Comparison of ENCODE assay signal across 27 cellular contexts in genomic region chr1:119811428-119811827, GRCh38. TPM values are rescaled to one million over a fixed set of nuclear protein-coding genes. Genes with fewer than 3 reads are reported as not detected.
"Had no signal": no experiment of that assay in that cellular context is flagged by ENCODE, and none has a peak within 500 bp of the region (broad histone marks: within the 10 kb centered on the region; RNA-seq: fewer than 3 reads in every experiment).

Gene REG4 (minus strand): TSS chr1:119811460. CDS start chr1:119808769, 2,691 bp downstream.

- H3K4me3 Mint-ChIP-seq: activated B cell treated with CpG ODN at 0.5 μM for 24 hours; activated CD4-positive, alpha-beta T cell treated with anti-CD3 and anti-CD28 coated beads, Interleukin-2, amount 10 ng/mL, durations not matched to agents 24 days and 14 days; activated naive CD4-positive, alpha-beta T cell treated with anti-CD3 and anti-CD28 coated beads for 36 hours; activated naive CD8-positive, alpha-beta T cell; activated T-helper 17 cell treated with anti-CD3 and anti-CD28 coated beads, Interleukin-2, amount 50 U/mL, for 72 hours; T-helper 1 cell treated with Interleukin-12 subunit alpha and Interleukin-12 subunit beta and Interleukin-4 antibody, amounts not matched to agents 30 μg/mL and 1 μg/mL, for 36 hours had no signal

- H3K9me3 Mint-ChIP-seq: activated B cell treated with CpG ODN at 0.5 μM for 24 hours; activated naive CD4-positive, alpha-beta T cell treated with anti-CD3 and anti-CD28 coated beads for 36 hours; activated T-helper 17 cell treated with anti-CD3 and anti-CD28 coated beads, Interleukin-2, amount 50 U/mL, for 72 hours; T-helper 1 cell treated with Interleukin-12 subunit alpha and Interleukin-12 subunit beta and Interleukin-4 antibody, amounts not matched to agents 30 μg/mL and 1 μg/mL, for 36 hours had no signal

- H3K4me3 ChIP-seq: adrenal gland had no signal

- H3K27ac Mint-ChIP-seq: activated B cell treated with CpG ODN at 0.5 μM for 24 hours; activated CD4-positive, alpha-beta T cell treated with anti-CD3 and anti-CD28 coated beads, Interleukin-2, amount 10 ng/mL, durations not matched to agents 24 days and 14 days; activated naive CD4-positive, alpha-beta T cell treated with anti-CD3 and anti-CD28 coated beads for 36 hours; activated naive CD8-positive, alpha-beta T cell; activated T-helper 17 cell treated with anti-CD3 and anti-CD28 coated beads, Interleukin-2, amount 50 U/mL, for 72 hours; T-helper 1 cell treated with Interleukin-12 subunit alpha and Interleukin-12 subunit beta and Interleukin-4 antibody, amounts not matched to agents 30 μg/mL and 1 μg/mL, for 36 hours had no signal

- ATAC-seq: activated T-helper 17 cell treated with anti-CD3 and anti-CD28 coated beads, Interleukin-2, amount 50 U/mL, for 72 hours had no signal

- H3K4me1 ChIP-seq: adrenal gland had no signal

- H3K9me3 ChIP-seq: adrenal gland had no signal

- H3K36me3 Mint-ChIP-seq: activated naive CD8-positive, alpha-beta T cell had no signal

- H3K4me1 Mint-ChIP-seq: activated T-helper 17 cell treated with anti-CD3 and anti-CD28 coated beads, Interleukin-2, amount 50 U/mL, for 72 hours had no signal

- DNase-seq: activated B cell treated with CpG ODN at 0.5 μM for 24 hours; activated CD4-positive, alpha-beta T cell treated with anti-CD3 and anti-CD28 coated beads for 1 hour; activated CD4-positive, alpha-beta T cell treated with anti-CD3 and anti-CD28 coated beads, Interleukin-2, amount 10 ng/mL, durations not matched to agents 24 days and 14 days; activated CD4-positive, alpha-beta T cell treated with anti-CD3 and anti-CD28 coated beads, Interleukin-2, amount 50 U/mL, for 48 hours; activated gamma-delta T cell; activated naive CD4-positive, alpha-beta T cell treated with anti-CD3 and anti-CD28 coated beads for 36 hours; activated T-cell treated with anti-CD3 and anti-CD28 coated beads for 4 hours; activated T-cell treated with anti-CD3 and anti-CD28 coated beads, Interleukin-2, amount 50 U/mL, for 48 hours; adrenal gland; anterior cingulate cortex; cerebellar nuclear complex; MM.1S; NCI-H1105 treated with DMSO at 0.1 percent for 48 hours; NCI-H1436 treated with DMSO at 0.1 percent for 48 hours; NCI-H187; NCI-H2081; NCI-H510A treated with DMSO at 0.1 percent for 48 hours; NCI-H69; NK-92 treated with Interleukin-12 subunit alpha and Interleukin-12 subunit beta, amount 100 ng/mL, for 24 hours; OCI-M1; SHP77 treated with DMSO at 0.1 percent for 48 hours; T-helper 9 cell had no signal

- H3K36me3 ChIP-seq: adrenal gland had no signal

- H3K27ac ChIP-seq: adrenal gland had no signal

RNA-seq across cellular contexts. Expression of gene REG4, which starts in this region (rescaled TPM):
- total RNA-seq: activated B cell treated with CpG ODN at 0.5 μM for 24 hours, adrenal gland, cardiac septum, SK-MEL-5 had no signal
- polyA plus RNA-seq: adrenal gland had no signal
